2 cellular contexts compared by ENCODE assay signal in the genomic region with DNA sequence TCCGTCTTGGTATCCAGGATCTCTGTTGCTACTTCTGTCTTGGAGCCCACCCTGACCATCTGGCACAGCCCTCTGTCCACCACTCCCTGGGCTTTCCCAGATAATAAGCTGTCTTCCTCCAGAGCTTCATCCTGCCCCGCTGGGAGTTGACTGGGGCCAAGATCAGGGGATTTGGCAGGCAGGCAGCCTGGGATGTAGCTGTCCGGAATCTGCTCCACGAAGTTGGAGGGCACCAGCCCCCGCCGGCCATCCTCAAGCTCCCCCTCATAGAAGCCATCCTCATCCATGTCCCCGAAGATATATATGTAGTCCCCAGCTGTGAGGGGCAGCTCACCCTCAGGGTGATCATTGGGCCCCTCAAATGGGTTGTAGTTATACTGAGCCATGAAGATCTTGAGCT. TPM values are rescaled to one million over a fixed set of nuclear protein-coding genes. Genes with fewer than 3 reads are reported as not detected.
"Had no signal": no experiment of that assay in that cellular context is flagged by ENCODE, and none has a peak within 500 bp of the region (broad histone marks: within the 10 kb centered on the region; RNA-seq: fewer than 3 reads in every experiment).

No MANE protein-coding gene starts in this region.

RNA-seq across cellular contexts. Expression of a gene that starts 3.2 kb away (rescaled TPM):
- polyA plus RNA-seq: endothelial cell of umbilical vein, keratinocyte had no signal
